Comparison of ENCODE assay signal across 18 cellular contexts in the genomic region with DNA sequence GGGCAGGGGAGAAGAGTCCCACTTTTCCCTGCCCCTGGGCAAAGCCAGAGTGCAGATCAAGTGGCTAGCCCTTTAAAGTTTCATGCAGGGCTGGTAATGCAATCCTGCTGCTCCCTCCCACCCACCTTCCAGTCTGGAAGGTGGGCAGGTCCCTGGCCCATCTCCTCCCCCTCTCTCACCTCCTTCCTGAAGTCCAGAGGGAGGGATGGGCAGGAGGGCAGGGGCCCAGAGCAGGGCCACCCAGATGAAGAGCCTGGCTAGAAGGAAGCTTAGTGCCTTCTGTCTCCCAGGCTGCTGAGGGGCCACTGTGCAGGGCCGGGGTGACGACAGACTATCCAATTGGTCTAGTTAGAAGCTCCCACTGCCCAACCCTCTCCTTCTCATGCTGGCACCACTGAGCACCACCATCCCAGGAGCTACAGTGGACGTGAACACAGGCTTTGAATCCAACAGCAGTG. TPM values are rescaled to one million over a fixed set of nuclear protein-coding genes. Genes with fewer than 3 reads are reported as not detected.
DNase-seq lines count a peak whose midpoint lies in the region; ATAC-seq, FAIRE-seq and TF ChIP-seq lines count a peak whose summit lies in the region.
"Had no signal": no experiment of that assay in that cellular context is flagged by ENCODE, and none has a peak within 500 bp of the region (broad histone marks: within the 10 kb centered on the region; RNA-seq: fewer than 3 reads in every experiment).

No MANE protein-coding gene starts in this region.

- peaks cover 0 to 5% of the 10 kb centered on the region in 2 donors for H3K4me1 Mint-ChIP-seq in immature natural killer cell

- no peak overlapping the region for H3K27ac Mint-ChIP-seq in immature natural killer cell

- no peak for TF ChIP-seq RAD21 in Ishikawa (IDR thresholded peaks at IDR 0.05; ENCODE audit: low read depth)

- no peaks in the 10 kb centered on the region for H3F3A ChIP-seq in MM.1S (ENCODE audit: insufficient read depth, low read length)

- no peak for DNase-seq in esophagus squamous epithelium (lab: John Stamatoyannopoulos, UW)
- DNase-seq in gastrocnemius medialis: no peak
- no peak for DNase-seq in immature natural killer cell
- no peak for DNase-seq in small intestine
- DNase-seq in mesenteric fat pad (ENCODE audit: low spot score): no peak
- no peak for DNase-seq in MM.1S
- DNase-seq: activated CD4-positive, alpha-beta T cell treated with anti-CD3 and anti-CD28 coated beads, Interleukin-2, amount 50 U/mL, for 1 hour; activated effector memory CD4-positive, alpha-beta T cell treated with Interleukin-2 at 50 U/mL for 16 hours; DMS79 treated with DMSO at 0.1 percent for 48 hours; lower lobe of right lung; MG63; nucleus accumbens; T-helper 2 cell had no signal

- H3K9ac ChIP-seq in BLaER1: 0 out of 2 replicates have a peak overlapping the region, but pooled peaks have one; percentile 30
- no peak overlapping the region for H3K9ac ChIP-seq in MM.1S (ENCODE audit: low read length)

- H3K27me3 Mint-ChIP-seq in immature natural killer cell (ENCODE audit: low read depth in 3 of 3): peaks cover 0 to 3% (median 0%) of the 10 kb centered on the region in 3 donors

- intact Hi-C loops in esophagus squamous epithelium (cut with DNase I): no loop called here
- intact Hi-C loops in gastrocnemius medialis (cut with DNase I; ENCODE audit: low total_unique reads): no loop called here

- H3K4me3 ChIP-seq in BLaER1 (no peak overlapping the region), esophagus squamous epithelium (peak overlapping the region in 1 of 4 donors; percentile 3), gastrocnemius medialis (no peak overlapping the region), small intestine (ENCODE audit: low read depth in 1 of 2, low read length in 2 of 2) (no peak overlapping the region), MM.1S (ENCODE audit: low read length) (no peak overlapping the region)
- H3K4me3 ChIP-seq: GM12878, lower lobe of right lung, MG63 had no signal

- H3K4me3 Mint-ChIP-seq in immature natural killer cell: no peak overlapping the region

- whole genome bisulfite sequencing in esophagus squamous epithelium, 2 donors: 61% methylated on average over 3 of the region's 3 CpGs; no CpG with 5 or more reads in 1 of the 2 donors
- WGBS in small intestine, 3 donors: 69 to 90% (median 70%) methylated on average over 3 of the region's 3 CpGs

- H3K27ac ChIP-seq in BLaER1 (peak overlapping the region; percentile 58; the same call in 1 of the 2 replicates), esophagus squamous epithelium (peak overlapping the region; percentile 41 to 99 (median 68)), gastrocnemius medialis (peak overlapping the region in 3 of 4 donors; percentile 30 to 43 (median 37)), small intestine (ENCODE audit: low read depth in 1 of 2, low read length in 1 of 2) (no peak overlapping the region), MM.1S (ENCODE audit: low read length) (no peak overlapping the region)
- H3K27ac ChIP-seq: HL-60, lower lobe of right lung had no signal

- H3K27me3 ChIP-seq in BLaER1 (no peaks in the 10 kb centered on the region), esophagus squamous epithelium (no peaks in the 10 kb centered on the region), gastrocnemius medialis (no peaks in the 10 kb centered on the region), small intestine (ENCODE audit: control insufficient read depth in 2 of 2, insufficient read depth in 2 of 2, low read length in 2 of 2) (no peaks in the 10 kb centered on the region), MM.1S (replicated peaks; ENCODE audit: insufficient read depth, low read length) (no peaks in the 10 kb centered on the region)
- H3K27me3 ChIP-seq: MG63 had no signal

- TF ChIP-seq EP300 in Ishikawa (IDR thresholded peaks at IDR 0.05; ENCODE audit: borderline replicate concordance): no peak

- FAIRE-seq in small intestine (lab: Jason Lieb, UNC): no peak
- FAIRE-seq: GM12878 had no signal

- H3K36me3 Mint-ChIP-seq in immature natural killer cell: no peaks in the 10 kb centered on the region

- TF ChIP-seq POLR2A in esophagus squamous epithelium (IDR thresholded peaks at IDR 0.05) (no peak), gastrocnemius medialis (IDR thresholded peaks at IDR 0.05) (no peak)

- peaks cover 16% of the 10 kb centered on the region for H3K9me3 ChIP-seq in BLaER1
- no peaks in the 10 kb centered on the region for H3K9me3 ChIP-seq in esophagus squamous epithelium
- H3K9me3 ChIP-seq in gastrocnemius medialis: no peaks in the 10 kb centered on the region
- H3K9me3 ChIP-seq in small intestine (ENCODE audit: control insufficient read depth, low read depth): no peaks in the 10 kb centered on the region
- no peaks in the 10 kb centered on the region for H3K9me3 ChIP-seq in MM.1S (replicated peaks; ENCODE audit: insufficient read depth, low read length)
- H3K9me3 ChIP-seq: lower lobe of right lung, MG63 had no signal

- H3K4me1 ChIP-seq in BLaER1 (peaks cover 56% of the 10 kb centered on the region), esophagus squamous epithelium (peaks cover 60 to 100% (median 69%) of the 10 kb centered on the region in 3 donors), gastrocnemius medialis (peaks cover 6 to 9% of the 10 kb centered on the region in 2 donors), small intestine (ENCODE audit: control insufficient read depth in 2 of 2, insufficient read depth in 1 of 2, low read depth in 1 of 2, low read length in 1 of 2) (peaks cover 0 to 22% of the 10 kb centered on the region in 2 donors), MM.1S (ENCODE audit: low read length) (no peaks in the 10 kb centered on the region)

- ATAC-seq in gastrocnemius medialis: no peak
- ATAC-seq: GM12878, lower lobe of right lung, Panc1 had no signal

- TF ChIP-seq CTCF in esophagus squamous epithelium (IDR thresholded peaks at IDR 0.05): no peak
- no peak for TF ChIP-seq CTCF in gastrocnemius medialis (IDR thresholded peaks at IDR 0.05 in 4 of 5, conservative IDR thresholded peaks at IDR 0.05 in 1 of 5)
- no peak for TF ChIP-seq CTCF in MM.1S (IDR thresholded peaks at IDR 0.05; ENCODE audit: low read length)

- peak overlapping the region; percentile 46 for H3K4me2 ChIP-seq in BLaER1
- H3K4me2 ChIP-seq in MM.1S (ENCODE audit: low read depth, low read length): no peak overlapping the region

- H2AFZ ChIP-seq in MM.1S (ENCODE audit: low read length): no peak overlapping the region

- H4K20me1 ChIP-seq in BLaER1 (peaks cover 91% of the 10 kb centered on the region), MM.1S (ENCODE audit: insufficient read depth, low read length) (no peaks in the 10 kb centered on the region)

- no peaks in the 10 kb centered on the region for H3K9me3 Mint-ChIP-seq in immature natural killer cell

- H3K9me2 ChIP-seq in MM.1S (replicated peaks; ENCODE audit: insufficient read depth, low read length): no peaks in the 10 kb centered on the region

- no peaks in the 10 kb centered on the region for H3K79me2 ChIP-seq in MM.1S (ENCODE audit: low read length)

- in situ Hi-C loops in gastrocnemius medialis (cut with MboI; ENCODE audit: low sequenced_read_pairs in 4 of 4): loop anchor here in 2 of 4 donors (10.0 kb wide), 2 partner anchors 49 to 59 kb away; no protein-coding TSS in a partner anchor

- H3K36me3 ChIP-seq in BLaER1: peaks cover 54% of the 10 kb centered on the region
- H3K36me3 ChIP-seq in esophagus squamous epithelium: peaks cover 4 to 45% (median 5%) of the 10 kb centered on the region in 3 donors
- no peaks in the 10 kb centered on the region for H3K36me3 ChIP-seq in gastrocnemius medialis
- H3K36me3 ChIP-seq in small intestine (ENCODE audit: control insufficient read depth in 2 of 2, insufficient read depth in 2 of 2, low read length in 2 of 2): peaks cover 0 to 2% of the 10 kb centered on the region in 2 donors
- H3K36me3 ChIP-seq in MM.1S (replicated peaks; ENCODE audit: insufficient read depth, low read length): no peaks in the 10 kb centered on the region

TF ChIP-seq in Ishikawa, 13 proteins besides CTCF, POLR2A, EP300 and RAD21:
- TF ChIP-seq REST (IDR thresholded peaks at IDR 0.05; ENCODE audit: low read depth): no peak
- TF ChIP-seq CREB1 (IDR thresholded peaks at IDR 0.05; ENCODE audit: low read depth): no peak
- TF ChIP-seq, protein P1, sequence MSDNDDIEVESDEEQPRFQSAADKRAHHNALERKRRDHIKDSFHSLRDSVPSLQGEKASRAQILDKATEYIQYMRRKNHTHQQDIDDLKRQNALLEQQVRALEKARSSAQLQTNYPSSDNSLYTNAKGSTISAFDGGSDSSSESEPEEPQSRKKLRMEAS (IDR thresholded peaks at IDR 0.05): no peak
- no peak for TF ChIP-seq TCF12 (IDR thresholded peaks at IDR 0.05; ENCODE audit: low read depth)
- TF ChIP-seq CEBPB (IDR thresholded peaks at IDR 0.05): peak; percentile 18; the same call in 1 of the 2 replicates
- TF ChIP-seq ZBTB7A (IDR thresholded peaks at IDR 0.05; ENCODE audit: low read depth): 0 out of 2 replicates have a peak, but pooled peaks have one; percentile 13
- no peak for TF ChIP-seq NFIC (IDR thresholded peaks at IDR 0.05)

RNA-seq across cellular contexts. Expression of gene TSKU, which starts 10.7 kb away (rescaled TPM):
- total RNA-seq in esophagus squamous epithelium (10 to 100 TPM; 51.4 to 95.9 (median 88.4) TPM), gastrocnemius medialis (10 to 100 TPM; 10.2 to 23.9 (median 15.8) TPM), mesenteric fat pad (185 TPM)
- polyA plus RNA-seq in immature natural killer cell (not detected), small intestine (10 to 100 TPM; 21.9 to 42.7 (median 22.8) TPM)

Comparison
In these comparisons a context has a peak if more than half of its experiments do, and no peak if none do; other contexts are left out.
1. H3K27ac ChIP-seq: peak in BLaER1 (single experiment), esophagus squamous epithelium (4 of 4) and gastrocnemius medialis (3 of 4); none in small intestine (0 of 2) and MM.1S (single experiment).